ENCODE assay signal across 19 cellular contexts in the genomic region with DNA sequence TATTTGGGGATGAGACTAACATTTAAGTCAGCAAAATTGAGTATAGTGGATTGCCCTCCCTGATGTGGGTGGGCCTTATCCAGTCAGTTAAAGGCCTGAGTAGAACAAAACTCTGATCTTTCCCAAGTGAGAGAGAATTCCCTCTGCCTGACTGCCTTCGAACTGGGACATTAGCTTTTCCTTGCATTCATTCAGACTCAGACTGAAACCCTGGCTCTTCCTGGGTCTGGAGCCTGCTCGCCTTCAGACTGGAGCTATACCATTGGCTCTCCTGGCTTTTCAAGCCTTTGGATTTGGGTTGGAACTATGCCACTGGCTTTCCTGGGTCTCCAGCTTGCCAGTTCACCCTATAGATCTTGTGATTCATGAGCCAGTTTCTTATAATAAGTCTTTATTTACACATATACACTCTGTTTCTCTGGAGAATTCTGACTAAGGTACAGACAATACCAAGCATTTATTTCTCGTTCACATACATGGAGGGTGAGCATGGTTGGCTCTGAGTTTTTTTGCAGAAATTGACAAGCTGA.
"Had no signal": no experiment of that assay in that cellular context is flagged by ENCODE, and none has a peak within 500 bp of the region (broad histone marks: within the 10 kb centered on the region; RNA-seq: fewer than 3 reads in every experiment).

No MANE protein-coding gene starts in this region.

- DNase-seq: Karpas-422, KG1, MG63, NCI-H1092, NCI-H1105 treated with DMSO at 0.1 percent for 48 hours, NCI-H1417 treated with DMSO at 0.1 percent for 48 hours, NCI-H146, NCI-H1694 treated with DMSO at 0.1 percent for 48 hours, NCI-H1930, NCI-H2081, NCI-H2107, NCI-H2227 treated with DMSO at 0.1 percent for 48 hours, NCI-H510A, NCI-H524 treated with DMSO at 0.1 percent for 48 hours, NCI-H69, NCI-H774, SHP77 had no signal

- H3K27ac ChIP-seq: RWPE1 had no signal

- H3K4me3 ChIP-seq: MG63 had no signal

- H3K27me3 ChIP-seq: MG63 had no signal

- H3K9me3 ChIP-seq: MG63 had no signal

- ATAC-seq: SK-N-SH treated with all-trans-retinoic acid at 6 μM for 48 hours had no signal
